In the genomic region with DNA sequence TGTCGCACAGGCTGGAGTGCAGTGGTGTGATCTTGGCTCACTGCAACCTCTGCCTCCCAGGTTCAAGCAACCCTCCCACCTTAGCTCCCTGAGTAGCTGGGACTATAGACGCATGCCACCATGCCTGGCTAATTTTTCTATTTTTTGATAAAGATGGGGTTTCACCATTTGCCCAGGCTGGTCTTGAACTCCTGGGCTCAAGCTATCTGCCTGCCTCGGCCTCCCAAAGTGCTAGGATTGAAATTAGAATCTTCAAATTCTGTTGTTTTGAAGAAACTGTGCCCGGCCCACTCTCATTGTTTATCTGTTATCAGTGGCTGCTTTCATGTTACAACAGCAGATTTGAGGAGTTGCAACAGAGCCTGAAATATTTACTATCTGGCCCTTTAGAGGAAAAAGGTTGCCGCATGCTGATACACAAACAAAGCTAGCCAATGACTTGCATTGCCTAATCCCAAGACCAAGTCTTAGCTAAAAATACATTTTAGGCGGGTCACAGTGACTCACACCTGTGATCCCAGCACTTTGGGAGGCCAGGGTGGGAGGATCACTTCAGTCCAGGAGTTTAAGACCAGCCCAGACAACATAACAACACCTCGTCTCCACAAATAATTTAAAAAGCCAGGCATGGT, we compare ENCODE assay signal across 1 cellular context.
A peak's percentile ranks its signal among the peaks of the same experiment; 100 is the strongest.
TF ChIP-seq lines count a peak whose summit lies in the region.

No MANE protein-coding gene starts in this region.

TF ChIP-seq in HepG2, 621 proteins besides CTCF, POLR2A, EP300 and RAD21 (continued from another document and continues in another):
- TF ChIP-seq ARID2 (CRISPR knock-in tag; IDR thresholded peaks at IDR 0.05; ENCODE audit: borderline replicate concordance) (peak; percentile 56; the same call in 1 of the 2 replicates), ZNF704 (CRISPR knock-in tag; IDR thresholded peaks at IDR 0.05; ENCODE audit: borderline replicate concordance) (no peak), ZNF513 (CRISPR knock-in tag; conservative IDR thresholded peaks at IDR 0.05) (no peak), ZNF326 (CRISPR knock-in tag; IDR thresholded peaks at IDR 0.05; ENCODE audit: borderline replicate concordance) (no peak), SATB2 (CRISPR knock-in tag; IDR thresholded peaks at IDR 0.05) (no peak), ZNF256 (CRISPR knock-in tag; conservative IDR thresholded peaks at IDR 0.05) (no peak), ZBTB49 (CRISPR knock-in tag; IDR thresholded peaks at IDR 0.05; ENCODE audit: borderline replicate concordance) (no peak), SIN3A (IDR thresholded peaks at IDR 0.05; ENCODE audit: borderline replicate concordance, low read depth, low read length) (no peak), JUN (CRISPR knock-in tag; IDR thresholded peaks at IDR 0.05) (peak; percentile 54; the same call in 1 of the 2 replicates), ZNF558 (CRISPR knock-in tag; IDR thresholded peaks at IDR 0.05; ENCODE audit: borderline replicate concordance) (no peak), ZSCAN29 (CRISPR knock-in tag; conservative IDR thresholded peaks at IDR 0.05) (no peak), KLF13 (CRISPR knock-in tag; IDR thresholded peaks at IDR 0.05) (no peak), ZNF567 (CRISPR knock-in tag; IDR thresholded peaks at IDR 0.05; ENCODE audit: borderline replicate concordance) (no peak), PPARG (CRISPR knock-in tag; conservative IDR thresholded peaks at IDR 0.05) (peak; percentile 64; the same call in 1 of the 2 replicates), ZNF331 (CRISPR knock-in tag; IDR thresholded peaks at IDR 0.05) (peak; percentile 80; the same call in 1 of the 2 replicates), ZNF772 (CRISPR knock-in tag; IDR thresholded peaks at IDR 0.05) (peak; percentile 87), ZNF709 (CRISPR knock-in tag; IDR thresholded peaks at IDR 0.05) (no peak), ZSCAN31 (CRISPR knock-in tag; IDR thresholded peaks at IDR 0.05; ENCODE audit: low read depth) (no peak), ZNF746 (CRISPR knock-in tag; IDR thresholded peaks at IDR 0.05) (peak; percentile 64; the same call in 1 of the 2 replicates), CHD4 (IDR thresholded peaks at IDR 0.05; ENCODE audit: borderline replicate concordance, low read length) (no peak), AHDC1 (CRISPR knock-in tag; IDR thresholded peaks at IDR 0.05; ENCODE audit: borderline replicate concordance) (peak; percentile 86), JDP2 (CRISPR knock-in tag; IDR thresholded peaks at IDR 0.05; ENCODE audit: borderline replicate concordance) (no peak), ZHX1 (CRISPR knock-in tag; IDR thresholded peaks at IDR 0.05; ENCODE audit: low read depth) (no peak), ZNF781 (CRISPR knock-in tag; IDR thresholded peaks at IDR 0.05; ENCODE audit: borderline replicate concordance, not compliant biosample characterization) (no peak), NR3C1 (CRISPR knock-in tag; IDR thresholded peaks at IDR 0.05) (no peak), KMT2A (CRISPR knock-in tag; IDR thresholded peaks at IDR 0.05) (peak; percentile 41; the same call in 1 of the 2 replicates)
- TF ChIP-seq, protein P1, sequence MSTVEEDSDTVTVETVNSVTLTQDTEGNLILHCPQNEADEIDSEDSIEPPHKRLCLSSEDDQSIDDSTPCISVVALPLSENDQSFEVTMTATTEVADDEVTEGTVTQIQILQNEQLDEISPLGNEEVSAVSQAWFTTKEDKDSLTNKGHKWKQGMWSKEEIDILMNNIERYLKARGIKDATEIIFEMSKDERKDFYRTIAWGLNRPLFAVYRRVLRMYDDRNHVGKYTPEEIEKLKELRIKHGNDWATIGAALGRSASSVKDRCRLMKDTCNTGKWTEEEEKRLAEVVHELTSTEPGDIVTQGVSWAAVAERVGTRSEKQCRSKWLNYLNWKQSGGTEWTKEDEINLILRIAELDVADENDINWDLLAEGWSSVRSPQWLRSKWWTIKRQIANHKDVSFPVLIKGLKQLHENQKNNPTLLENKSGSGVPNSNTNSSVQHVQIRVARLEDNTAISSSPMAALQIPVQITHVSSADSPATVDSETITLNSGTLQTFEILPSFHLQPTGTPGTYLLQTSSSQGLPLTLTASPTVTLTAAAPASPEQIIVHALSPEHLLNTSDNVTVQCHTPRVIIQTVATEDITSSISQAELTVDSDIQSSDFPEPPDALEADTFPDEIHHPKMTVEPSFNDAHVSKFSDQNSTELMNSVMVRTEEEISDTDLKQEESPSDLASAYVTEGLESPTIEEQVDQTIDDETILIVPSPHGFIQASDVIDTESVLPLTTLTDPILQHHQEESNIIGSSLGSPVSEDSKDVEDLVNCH (CRISPR knock-in tag; IDR thresholded peaks at IDR 0.05): no peak
- TF ChIP-seq, protein P2, sequence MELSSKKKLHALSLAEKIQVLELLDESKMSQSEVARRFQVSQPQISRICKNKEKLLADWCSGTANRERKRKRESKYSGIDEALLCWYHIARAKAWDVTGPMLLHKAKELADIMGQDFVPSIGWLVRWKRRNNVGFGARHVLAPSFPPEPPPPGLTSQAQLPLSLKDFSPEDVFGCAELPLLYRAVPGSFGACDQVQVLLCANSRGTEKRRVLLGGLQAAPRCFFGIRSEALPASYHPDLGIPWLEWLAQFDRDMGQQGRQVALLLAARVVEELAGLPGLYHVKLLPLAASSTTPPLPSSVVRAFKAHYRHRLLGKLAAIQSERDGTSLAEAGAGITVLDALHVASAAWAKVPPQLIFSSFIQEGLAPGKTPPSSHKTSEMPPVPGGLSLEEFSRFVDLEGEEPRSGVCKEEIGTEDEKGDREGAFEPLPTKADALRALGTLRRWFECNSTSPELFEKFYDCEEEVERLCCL (CRISPR knock-in tag; IDR thresholded peaks at IDR 0.05; ENCODE audit: borderline replicate concordance): no peak
- TF ChIP-seq, protein P3, sequence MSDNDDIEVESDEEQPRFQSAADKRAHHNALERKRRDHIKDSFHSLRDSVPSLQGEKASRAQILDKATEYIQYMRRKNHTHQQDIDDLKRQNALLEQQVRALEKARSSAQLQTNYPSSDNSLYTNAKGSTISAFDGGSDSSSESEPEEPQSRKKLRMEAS (IDR thresholded peaks at IDR 0.05): peak; percentile 68
- TF ChIP-seq, protein P4, sequence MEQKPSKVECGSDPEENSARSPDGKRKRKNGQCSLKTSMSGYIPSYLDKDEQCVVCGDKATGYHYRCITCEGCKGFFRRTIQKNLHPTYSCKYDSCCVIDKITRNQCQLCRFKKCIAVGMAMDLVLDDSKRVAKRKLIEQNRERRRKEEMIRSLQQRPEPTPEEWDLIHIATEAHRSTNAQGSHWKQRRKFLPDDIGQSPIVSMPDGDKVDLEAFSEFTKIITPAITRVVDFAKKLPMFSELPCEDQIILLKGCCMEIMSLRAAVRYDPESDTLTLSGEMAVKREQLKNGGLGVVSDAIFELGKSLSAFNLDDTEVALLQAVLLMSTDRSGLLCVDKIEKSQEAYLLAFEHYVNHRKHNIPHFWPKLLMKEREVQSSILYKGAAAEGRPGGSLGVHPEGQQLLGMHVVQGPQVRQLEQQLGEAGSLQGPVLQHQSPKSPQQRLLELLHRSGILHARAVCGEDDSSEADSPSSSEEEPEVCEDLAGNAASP (CRISPR knock-in tag; IDR thresholded peaks at IDR 0.05; ENCODE audit: borderline replicate concordance): peak; percentile 68
- TF ChIP-seq, protein P5, sequence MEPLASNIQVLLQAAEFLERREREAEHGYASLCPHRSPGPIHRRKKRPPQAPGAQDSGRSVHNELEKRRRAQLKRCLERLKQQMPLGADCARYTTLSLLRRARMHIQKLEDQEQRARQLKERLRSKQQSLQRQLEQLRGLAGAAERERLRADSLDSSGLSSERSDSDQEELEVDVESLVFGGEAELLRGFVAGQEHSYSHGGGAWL (CRISPR knock-in tag; IDR thresholded peaks at IDR 0.05): no peak
